Comparison of ENCODE assay signal across 24 cellular contexts in genomic region chr9:32258482-32258881, GRCh38.
"Had no signal": no experiment of that assay in that cellular context is flagged by ENCODE, and none has a peak within 500 bp of the region (broad histone marks: within the 10 kb centered on the region; RNA-seq: fewer than 3 reads in every experiment).

No MANE protein-coding gene starts in this region.

- H3K9me3 ChIP-seq: pancreas, prostate gland, tibial nerve, uterus had no signal

- H3K9me3 Mint-ChIP-seq: stimulated activated naive CD8-positive, alpha-beta T cell treated with anti-CD3 and anti-CD28 coated beads, Interleukin-15, Interleukin-2, amounts not matched to agents 100 ng/mL and 50 ng/mL, for 24 hours; type B pancreatic cell had no signal

- H3K4me1 ChIP-seq: left ventricle myocardium inferior, pancreas, prostate gland, tibial nerve, uterus had no signal

- H3K27me3 ChIP-seq: pancreas, tibial nerve, uterus had no signal

- ATAC-seq: naive thymus-derived CD4-positive, alpha-beta T cell; natural killer cell treated with Interleukin-12 subunit alpha and Interleukin-12 subunit beta and Interleukin-15 and Interleukin-18, amount 100 ng/mL, for 72 hours; pancreas; right cardiac atrium; sciatic nerve; stimulated activated naive B cell treated with anti-CD40 and anti-IgM and Interleukin-4, amounts not matched to agents 10 μg/mL and 1 μg/mL and 100 μg/mL, for 72 hours had no signal

- H3K27me3 Mint-ChIP-seq: natural killer cell treated with Interleukin-12 subunit alpha and Interleukin-12 subunit beta and Interleukin-15 and Interleukin-18, amount 100 ng/mL, for 72 hours; stimulated activated naive B cell treated with anti-CD40 and anti-IgM and Interleukin-4, amounts not matched to agents 10 μg/mL and 1 μg/mL and 100 μg/mL, for 72 hours; stimulated activated naive CD8-positive, alpha-beta T cell treated with anti-CD3 and anti-CD28 coated beads, Interleukin-15, Interleukin-2, amounts not matched to agents 100 ng/mL and 50 ng/mL, for 24 hours; type B pancreatic cell had no signal

- H3K4me3 Mint-ChIP-seq: mesothelial cell of epicardium; naive thymus-derived CD4-positive, alpha-beta T cell; natural killer cell treated with Interleukin-12 subunit alpha and Interleukin-12 subunit beta and Interleukin-15 and Interleukin-18, amount 100 ng/mL, for 72 hours; stimulated activated naive B cell treated with anti-CD40 and anti-IgM and Interleukin-4, amounts not matched to agents 10 μg/mL and 1 μg/mL and 100 μg/mL, for 72 hours; stimulated activated naive CD8-positive, alpha-beta T cell treated with anti-CD3 and anti-CD28 coated beads, Interleukin-15, Interleukin-2, amounts not matched to agents 100 ng/mL and 50 ng/mL, for 24 hours; type B pancreatic cell had no signal

- H3K4me1 Mint-ChIP-seq: naive thymus-derived CD4-positive, alpha-beta T cell; stimulated activated naive B cell treated with anti-CD40 and anti-IgM and Interleukin-4, amounts not matched to agents 10 μg/mL and 1 μg/mL and 100 μg/mL, for 72 hours had no signal

- H3K36me3 ChIP-seq: left ventricle myocardium inferior, pancreas, prostate gland, tibial nerve, uterus had no signal

- H3K4me3 ChIP-seq: left ventricle myocardium inferior, lung, pancreas, prostate gland, skin epidermis, tibial nerve, uterus had no signal

- DNase-seq: islet precursor cell; left ventricle myocardium inferior; naive thymus-derived CD4-positive, alpha-beta T cell; nucleus accumbens; pancreas; posterior cingulate gyrus; retina; right cardiac atrium; stimulated activated CD4-positive, alpha-beta T cell treated with anti-CD3 and anti-CD28 coated beads, Interleukin-12 subunit alpha, Interleukin-12 subunit beta, amount 100 ng/mL, for 4 hours; stimulated activated CD4-positive, alpha-beta T cell treated with anti-CD3 and anti-CD28 coated beads, Interleukin-15, amount 100 ng/mL, for 24 hours; stimulated activated CD4-positive, alpha-beta T cell treated with anti-CD3 and anti-CD28 coated beads, Interleukin-2, amount 100 ng/mL, for 24 hours; stimulated activated CD4-positive, alpha-beta T cell treated with anti-CD3 and anti-CD28 coated beads, Interleukin-4, amount 100 ng/mL, for 1 hour; stimulated activated naive B cell treated with anti-CD40 and anti-IgM and Interleukin-4, amounts not matched to agents 10 μg/mL and 1 μg/mL and 100 μg/mL, for 72 hours; substantia nigra; uterus had no signal

- H3K27ac Mint-ChIP-seq: mesothelial cell of epicardium; naive thymus-derived CD4-positive, alpha-beta T cell; natural killer cell treated with Interleukin-12 subunit alpha and Interleukin-12 subunit beta and Interleukin-15 and Interleukin-18, amount 100 ng/mL, for 72 hours; stimulated activated naive B cell treated with anti-CD40 and anti-IgM and Interleukin-4, amounts not matched to agents 10 μg/mL and 1 μg/mL and 100 μg/mL, for 72 hours; stimulated activated naive CD8-positive, alpha-beta T cell treated with anti-CD3 and anti-CD28 coated beads, Interleukin-15, Interleukin-2, amounts not matched to agents 100 ng/mL and 50 ng/mL, for 24 hours; type B pancreatic cell had no signal

- H3K27ac ChIP-seq: left ventricle myocardium inferior, pancreas, prostate gland, skin epidermis, tibial nerve, uterus had no signal

- H3K36me3 Mint-ChIP-seq: mesothelial cell of epicardium; naive thymus-derived CD4-positive, alpha-beta T cell; natural killer cell treated with Interleukin-12 subunit alpha and Interleukin-12 subunit beta and Interleukin-15 and Interleukin-18, amount 100 ng/mL, for 72 hours; stimulated activated naive B cell treated with anti-CD40 and anti-IgM and Interleukin-4, amounts not matched to agents 10 μg/mL and 1 μg/mL and 100 μg/mL, for 72 hours; type B pancreatic cell had no signal
